Comparison of ENCODE assay signal across 33 cellular contexts in genomic region chr12:27812502-27812901, GRCh38. TPM values are rescaled to one million over a fixed set of nuclear protein-coding genes. Genes with fewer than 3 reads are reported as not detected.
"Had no signal": no experiment of that assay in that cellular context is flagged by ENCODE, and none has a peak within 500 bp of the region (broad histone marks: within the 10 kb centered on the region; RNA-seq: fewer than 3 reads in every experiment).

No MANE protein-coding gene starts in this region.

- H3K4me3 ChIP-seq: ascending aorta, cardiac muscle cell had no signal

- H3K27me3 ChIP-seq: ascending aorta, cardiac muscle cell had no signal

- H3K27ac ChIP-seq: ascending aorta, cardiac muscle cell, VCaP had no signal

- DNase-seq: activated B cell treated with CpG ODN at 0.5 μM for 24 hours; activated CD4-positive, alpha-beta memory T cell treated with anti-CD3 and anti-CD28 coated beads, Interleukin-2, amount 10 ng/mL, durations not matched to agents 7 days and 5 days; activated CD4-positive, alpha-beta T cell treated with anti-CD3 and anti-CD28 coated beads for 1 hour; activated CD4-positive, alpha-beta T cell treated with anti-CD3 and anti-CD28 coated beads for 36 hours; activated CD4-positive, alpha-beta T cell treated with anti-CD3 and anti-CD28 coated beads for 48 hours; activated CD4-positive, alpha-beta T cell treated with anti-CD3 and anti-CD28 coated beads, Interleukin-2, amount 10 ng/mL, durations not matched to agents 7 days and 5 days; activated CD4-positive, alpha-beta T cell treated with anti-CD3 and anti-CD28 coated beads, Interleukin-2, amount 50 U/mL, for 48 hours; activated CD8-positive, alpha-beta memory T cell treated with anti-CD3 and anti-CD28 coated beads for 24 hours; activated CD8-positive, alpha-beta memory T cell treated with anti-CD3 and anti-CD28 coated beads, Interleukin-2, amount 10 ng/mL, durations not matched to agents 7 days and 5 days; activated CD8-positive, alpha-beta memory T cell treated with anti-CD3 and anti-CD28 coated beads, Interleukin-2, amount 50 U/mL, for 48 hours; activated CD8-positive, alpha-beta T cell treated with anti-CD3 and anti-CD28 coated beads, Interleukin-2, amount 10 ng/mL, durations not matched to agents 7 days and 5 days; activated effector memory CD4-positive, alpha-beta T cell treated with Interleukin-2 at 50 U/mL for 16 hours; activated gamma-delta T cell; activated naive CD4-positive, alpha-beta T cell treated with anti-CD3 and anti-CD28 coated beads, Interleukin-2, amount 10 ng/mL, durations not matched to agents 7 days and 5 days; activated naive CD4-positive, alpha-beta T cell treated with Interleukin-2 at 50 U/mL for 16 hours; activated naive CD8-positive, alpha-beta T cell treated with anti-CD3 and anti-CD28 coated beads, Interleukin-2, amount 10 ng/mL, durations not matched to agents 7 days and 5 days; activated naive CD8-positive, alpha-beta T cell treated with anti-CD3 and anti-CD28 coated beads, Interleukin-2, amount 50 U/mL, for 24 hours; activated T-cell treated with anti-CD3 and anti-CD28 coated beads, Interleukin-2, amount 50 U/mL, for 24 hours; activated T-cell treated with anti-CD3 and anti-CD28 coated beads, Interleukin-2, amount 50 U/mL, for 48 hours; amygdala; anterior cingulate cortex; caudate nucleus; cerebellar nuclear complex; T-helper 1 cell; T-helper 2 cell; T-helper 9 cell had no signal

- FAIRE-seq: bronchial epithelial cell, TTC549 had no signal

- H3K9me3 ChIP-seq: ascending aorta had no signal

- H3K36me3 ChIP-seq: ascending aorta, cardiac muscle cell had no signal

RNA-seq across cellular contexts. Expression of gene MANSC4, which starts 32.5 kb away (rescaled TPM):
- total RNA-seq: activated B cell treated with CpG ODN at 0.5 μM for 24 hours; activated CD4-positive, alpha-beta memory T cell treated with anti-CD3 and anti-CD28 coated beads, Interleukin-2, amount 10 ng/mL, durations not matched to agents 7 days and 5 days; activated CD4-positive, alpha-beta T cell treated with anti-CD3 and anti-CD28 coated beads for 36 hours; activated CD4-positive, alpha-beta T cell treated with anti-CD3 and anti-CD28 coated beads, Interleukin-2, amount 10 ng/mL, durations not matched to agents 7 days and 5 days; activated CD8-positive, alpha-beta memory T cell treated with anti-CD3 and anti-CD28 coated beads, Interleukin-2, amount 10 ng/mL, durations not matched to agents 7 days and 5 days; activated CD8-positive, alpha-beta T cell treated with anti-CD3 and anti-CD28 coated beads, Interleukin-2, amount 10 ng/mL, durations not matched to agents 7 days and 5 days; activated naive CD8-positive, alpha-beta T cell treated with anti-CD3 and anti-CD28 coated beads, Interleukin-2, amount 10 ng/mL, durations not matched to agents 7 days and 5 days; activated T-helper 2 cell treated with anti-CD3 and anti-CD28 coated beads, Interferon-gamma antibody, Interleukin-2, Interleukin-4, amounts not matched to agents 10 μg/mL and 5 μg/mL and 100 μg/mL, durations not matched to agents 14 hours and 24 hours and 36 hours; ascending aorta; bronchial epithelial cell; cardiac muscle cell; chondrocyte had no signal
